11 cellular contexts compared by ENCODE assay signal in genomic region chr12:53065470-53065869, GRCh38. TPM values are rescaled to one million over a fixed set of nuclear protein-coding genes. Genes with fewer than 3 reads are reported as not detected.
DNase-seq lines count a peak whose midpoint lies in the region; ATAC-seq, FAIRE-seq and TF ChIP-seq lines count a peak whose summit lies in the region.
"Had no signal": no experiment of that assay in that cellular context is flagged by ENCODE, and none has a peak within 500 bp of the region (broad histone marks: within the 10 kb centered on the region; RNA-seq: fewer than 3 reads in every experiment).

No MANE protein-coding gene starts in this region.

- H3K4me1 ChIP-seq in HCT116 (ENCODE audit: control insufficient read depth in 1 of 2, insufficient read depth in 2 of 2, low read length in 2 of 2), result peaks cover 25 to 56% of the 10 kb centered on the region in 2 experiments
- H3K4me1 ChIP-seq in subcutaneous abdominal adipose tissue (ENCODE audit: control insufficient read depth in 5 of 5, insufficient read depth in 5 of 5, low read length in 5 of 5), result peaks cover 32 to 84% (median 81%) of the 10 kb centered on the region in 5 donors

- ATAC-seq in HCT116 (no peak), left lobe of liver (peak; percentile 1), GM21390 (IDR thresholded peaks at IDR 0.05; ENCODE audit: unreplicated experiment) (no peak), HG03097 (IDR thresholded peaks at IDR 0.05; ENCODE audit: low FRiP score, unreplicated experiment) (no peak)

- no peaks in the 10 kb centered on the region for H3K79me2 ChIP-seq in HCT116 (ENCODE audit: insufficient read depth, low read length)

- no peaks in the 10 kb centered on the region for H3K9me3 ChIP-seq in HCT116 (ENCODE audit: control insufficient read depth in 1 of 2, insufficient read depth in 1 of 2, low read depth in 1 of 2, low read length in 2 of 2)
- H3K9me3 ChIP-seq in subcutaneous abdominal adipose tissue (ENCODE audit: control insufficient read depth in 5 of 5, low read length in 5 of 5), result no peaks in the 10 kb centered on the region

- no peaks in the 10 kb centered on the region for H3K9me2 ChIP-seq in HCT116 (ENCODE audit: insufficient read depth)

- DNase-seq in HCT116 (ENCODE audit: low read depth, low spot score), result no peak
- DNase-seq in bronchial epithelial cell (ENCODE audit: low read depth), result no peak
- peak; percentile 51 for DNase-seq in left lobe of liver (ENCODE audit: low spot score)
- DNase-seq in NCI-H345 (lab: John Stamatoyannopoulos, UW), result no peak
- no peak for DNase-seq in NCI-H1092 (lab: John Stamatoyannopoulos, UW)
- DNase-seq: foreskin keratinocyte had no signal

- BruUV-seq in HCT116 (replicated peaks; lab: Mats Ljungman, UMichigan), result TSS peak; percentile 35

- TF ChIP-seq RAD21 in HCT116 (IDR thresholded peaks at IDR 0.05; ENCODE audit: low read depth), result no peak

- no peak for TF ChIP-seq POLR2A in HCT116 (IDR thresholded peaks at IDR 0.05; ENCODE audit: borderline replicate concordance, extremely low read depth, insufficient read depth, insufficient read length)

- POLR2A ChIA-PET in HCT116 (lab: Charles Lee), result interaction anchor here (1.2 to 2.9 kb wide), 5 partner anchors 11 to 132 kb away, joined by 3 to 13 read pairs (median 3); partner anchors contain the start of genes IGFBP6 and SPRYD3

- peak overlapping the region; percentile 62; the same call in 1 of the 2 replicates for H3K4me2 ChIP-seq in HCT116 (ENCODE audit: low read length)

- RAD21 ChIA-PET in HCT116 (lab: Charles Lee; ENCODE audit: low non-redundant PET in 1 of 2, low total read pairs in 2 of 2, uncharacterized antibody in 2 of 2, unreplicated experiment in 2 of 2), result interaction anchor here (0.6 to 3.2 kb wide), 16 partner anchors 11 to 256 kb away, joined by 3 to 30 read pairs (median 4); partner anchors contain the start of genes IGFBP6 (in 1 of the 2), SOAT2 (in 1 of the 2) and SPRYD3 (in 1 of the 2)

- no peak for TF ChIP-seq CTCF in HCT116 (IDR thresholded peaks at IDR 0.05 in 2 of 3, conservative IDR thresholded peaks at IDR 0.05 in 1 of 3; ENCODE audit: borderline replicate concordance in 1 of 3, insufficient read depth in 1 of 3, low read depth in 2 of 3, low read length in 2 of 3)
- no peak for TF ChIP-seq CTCF in bronchial epithelial cell (IDR thresholded peaks at IDR 0.05; ENCODE audit: insufficient read depth, low read length, severe bottlenecking)

- H3K27ac ChIP-seq in HCT116 (ENCODE audit: low read depth, low read length) (0 out of 2 replicates have a peak overlapping the region, but pooled peaks have one; percentile 8), subcutaneous abdominal adipose tissue (ENCODE audit: low read depth, low read length) (peak overlapping the region; percentile 93)
- H3K27ac ChIP-seq: foreskin keratinocyte had no signal

- H3K36me3 ChIP-seq in HCT116 (ENCODE audit: control insufficient read depth in 1 of 2, insufficient read depth in 2 of 2, low read length in 2 of 2), result peaks cover 3 to 29% of the 10 kb centered on the region in 2 experiments; a peak in 3 of 4 replicates
- H3K36me3 ChIP-seq in bronchial epithelial cell (ENCODE audit: control insufficient read depth, insufficient read depth, low read length), result peaks cover 20% of the 10 kb centered on the region
- H3K36me3 ChIP-seq in subcutaneous abdominal adipose tissue (ENCODE audit: control insufficient read depth in 5 of 5, insufficient read depth in 5 of 5, low read length in 5 of 5), result peaks cover 0 to 89% (median 68%) of the 10 kb centered on the region in 5 donors

- H4K20me1 ChIP-seq in HCT116 (ENCODE audit: insufficient read depth), result peaks cover 3% of the 10 kb centered on the region; the same call in 1 of the 2 replicates

- no peaks in the 10 kb centered on the region for H3K27me3 ChIP-seq in HCT116 (ENCODE audit: insufficient read depth, low read length)
- H3K27me3 ChIP-seq in bronchial epithelial cell (ENCODE audit: control insufficient read depth, insufficient read depth, low read length), result no peaks in the 10 kb centered on the region
- H3K27me3 ChIP-seq in subcutaneous abdominal adipose tissue (ENCODE audit: control insufficient read depth in 5 of 5, insufficient read depth in 4 of 5, low read length in 5 of 5), result peaks cover 0 to 3% (median 0%) of the 10 kb centered on the region in 5 donors
- H3K27me3 ChIP-seq: foreskin keratinocyte had no signal

- H3K9ac ChIP-seq in HCT116 (ENCODE audit: low read length) (no peak overlapping the region), subcutaneous abdominal adipose tissue (ENCODE audit: low read length in 5 of 5) (peak overlapping the region in 3 of 5 donors; percentile 37 to 84 (median 49))

- CTCF ChIA-PET in HCT116 (lab: Charles Lee), result interaction anchor here (0.9 to 3.9 kb wide), 31 partner anchors 11 to 436 kb away, joined by 3 to 110 read pairs (median 5); partner anchors contain the start of genes CSAD, EIF4B, IGFBP6 and SPRYD3

- intact Hi-C loops in HCT116 (cut with micrococcal nuclease), result loop anchor here (10.0 kb wide), 1 partner anchor 219 kb away; no protein-coding TSS in a partner anchor

- no peak overlapping the region for H2AFZ ChIP-seq in HCT116 (ENCODE audit: low read depth, low read length, poor library complexity, severe bottlenecking)

- FAIRE-seq in bronchial epithelial cell (lab: Jason Lieb, UNC), result peak; percentile 36

- no peak overlapping the region for H3K4me3 ChIP-seq in HCT116 (replicated peaks in 1 of 2; ENCODE audit: low read depth in 1 of 2, low read length in 2 of 2)
- no peak overlapping the region for H3K4me3 ChIP-seq in bronchial epithelial cell (ENCODE audit: low read depth, low read length)
- peak overlapping the region in 4 of 5 donors; percentile 48 to 68 (median 57) for H3K4me3 ChIP-seq in subcutaneous abdominal adipose tissue (ENCODE audit: low read depth in 1 of 5, low read length in 5 of 5)

TF ChIP-seq in HCT116, 20 proteins besides CTCF, POLR2A, EP300 and RAD21:
- no peak for TF ChIP-seq EZH2phosphoT487 (IDR thresholded peaks at IDR 0.05; ENCODE audit: borderline replicate concordance)
- TF ChIP-seq SIN3A (IDR thresholded peaks at IDR 0.05; ENCODE audit: low read depth), result no peak
- TF ChIP-seq POLR2AphosphoS5 (IDR thresholded peaks at IDR 0.05; ENCODE audit: low read depth, low read length), result peak; percentile 9; the same call in 1 of the 2 replicates
- TF ChIP-seq EGR1 (IDR thresholded peaks at IDR 0.05; ENCODE audit: low read depth), result no peak
- no peak for TF ChIP-seq SP1 (IDR thresholded peaks at IDR 0.05; ENCODE audit: low read depth)
- no peak for TF ChIP-seq SRF (IDR thresholded peaks at IDR 0.05; ENCODE audit: low read depth)

RNA-seq across cellular contexts. Expression of gene SPRYD3, which starts 13.7 kb away (rescaled TPM):
- total RNA-seq in HCT116 (2021; ENCODE audit: unreplicated experiment), result 47.5 TPM
- polyA plus RNA-seq in HCT116 (2012), result 48.1 and 55.1 TPM in 2 replicates
- total RNA-seq in bronchial epithelial cell, result 18.7 and 25.9 TPM in 2 replicates
- 16.2 TPM for total RNA-seq in left lobe of liver

RNA-seq across cellular contexts. Expression of gene TNS2, which starts 15.6 kb away (rescaled TPM):
- total RNA-seq in HCT116 (2021; ENCODE audit: unreplicated experiment), result 25.7 TPM
- 16.3 and 17.3 TPM in 2 replicates for polyA plus RNA-seq in HCT116 (2012)
- 1.3 and 1.8 TPM in 2 replicates for total RNA-seq in bronchial epithelial cell
- 146 TPM for total RNA-seq in left lobe of liver

RNA-seq across cellular contexts. Expression of gene IGFBP6, which starts 32.0 kb away (rescaled TPM):
- total RNA-seq in HCT116 (2021; ENCODE audit: unreplicated experiment) (83.4 TPM), bronchial epithelial cell (75.5 and 81.6 TPM in 2 replicates), left lobe of liver (5.2 TPM)
- 89.0 and 110 TPM in 2 replicates for polyA plus RNA-seq in HCT116 (2012)
- polyA plus RNA-seq: neural cell had no signal

RNA-seq across cellular contexts. Expression of gene SOAT2, which starts 37.8 kb away (rescaled TPM):
- total RNA-seq in HCT116 (2021; ENCODE audit: unreplicated experiment), result 0.17 TPM
- 0.14 and 0.22 TPM in 2 replicates for polyA plus RNA-seq in HCT116 (2012)
- total RNA-seq in bronchial epithelial cell, result not detected in 2 replicates
- 0.25 TPM for total RNA-seq in left lobe of liver
- total RNA-seq: foreskin keratinocyte, kidney epithelial cell had no signal
- polyA plus RNA-seq: foreskin keratinocyte, neural cell had no signal

RNA-seq across cellular contexts. Expression of gene EIF4B, which starts 59.2 kb away (rescaled TPM):
- 809 TPM for total RNA-seq in HCT116 (2021; ENCODE audit: unreplicated experiment)
- 589 and 640 TPM in 2 replicates for polyA plus RNA-seq in HCT116 (2012)
- total RNA-seq in bronchial epithelial cell, result 1,485 and 2,183 TPM in 2 replicates
- 184 TPM for total RNA-seq in left lobe of liver

Comparison
In these comparisons a context has a peak if more than half of its experiments do, and no peak if none do; other contexts are left out.
1. H3K4me3 ChIP-seq: peak in subcutaneous abdominal adipose tissue (4 of 5); none in HCT116 (0 of 2) and bronchial epithelial cell (single experiment).
2. RNA of gene IGFBP6, which starts 32.0 kb away (total RNA-seq): 83.4 TPM in HCT116 (single experiment) and 75.5 to 81.6 TPM in bronchial epithelial cell; 5.2 TPM in left lobe of liver (single experiment); every median in the first group is over 10 times any median in the second.